ENCODE assay signal across 24 cellular contexts in genomic region chr7:121088870-121089269, GRCh38.
DNase-seq lines count a peak whose midpoint lies in the region; ATAC-seq, FAIRE-seq and TF ChIP-seq lines count a peak whose summit lies in the region.
"Had no signal": no experiment of that assay in that cellular context is flagged by ENCODE, and none has a peak within 500 bp of the region (broad histone marks: within the 10 kb centered on the region; RNA-seq: fewer than 3 reads in every experiment).

No MANE protein-coding gene starts in this region.

- H3K9me3 ChIP-seq in K562 (replicated peaks; ENCODE audit: control insufficient read depth, insufficient read depth, low read depth, low read length) (no peaks in the 10 kb centered on the region), gastrocnemius medialis (no peaks in the 10 kb centered on the region)
- H3K9me3 ChIP-seq: A549; BE2C; BLaER1 treated with 17β-estradiol and CSF1 and Interleukin-3, amounts not matched to agents 10 nM and 100 nM; HAP-1 had no signal

- ATAC-seq in K562 (peak; percentile 33), gastrocnemius medialis (no peak)
- ATAC-seq: A549 had no signal

- no peaks in the 10 kb centered on the region for H3K27me3 ChIP-seq in K562 (ENCODE audit: control insufficient read depth in 2 of 2, insufficient read depth in 2 of 2, low read length in 2 of 2)
- H3K27me3 ChIP-seq in gastrocnemius medialis = no peaks in the 10 kb centered on the region
- H3K27me3 ChIP-seq: BE2C; BLaER1 treated with 17β-estradiol and CSF1 and Interleukin-3, amounts not matched to agents 10 nM and 100 nM had no signal

- H3K27me3 Mint-ChIP-seq in activated CD4-positive, alpha-beta memory T cell treated with anti-CD3 and anti-CD28 coated beads for 36 hours = peaks cover 5% of the 10 kb centered on the region
- H3K27me3 Mint-ChIP-seq: CD4-positive, alpha-beta T cell had no signal

- CTCF ChIA-PET in K562 (lab: Yijun Ruan, JAX; ENCODE audit: low intra/inter-chr PET ratio) = no interaction called here
- CTCF ChIA-PET in activated CD4-positive, alpha-beta memory T cell treated with anti-CD3 and anti-CD28 coated beads for 36 hours (lab: Charles Lee) = no interaction called here

- H3K9me1 ChIP-seq in K562 (ENCODE audit: control insufficient read depth, insufficient read depth, low read length) = no peaks in the 10 kb centered on the region

- no peaks in the 10 kb centered on the region for H3K9me3 Mint-ChIP-seq in activated CD4-positive, alpha-beta memory T cell treated with anti-CD3 and anti-CD28 coated beads for 36 hours
- H3K9me3 Mint-ChIP-seq: CD14-positive monocyte; CD4-positive, alpha-beta T cell; CD8-positive, alpha-beta memory T cell had no signal

- no TSS peak for BruUV-seq in K562 (replicated peaks; lab: Mats Ljungman, UMichigan)

- no peaks in the 10 kb centered on the region for H3K4me1 Mint-ChIP-seq in activated CD4-positive, alpha-beta memory T cell treated with anti-CD3 and anti-CD28 coated beads for 36 hours (ENCODE audit: low read depth)
- H3K4me1 Mint-ChIP-seq: CD14-positive monocyte; CD8-positive, alpha-beta memory T cell had no signal

- peaks cover 6 to 46% of the 10 kb centered on the region in 2 experiments; a peak in 4 of 5 replicates for H3K4me1 ChIP-seq in K562 (replicated peaks in 1 of 2; ENCODE audit: control insufficient read depth in 2 of 2, insufficient read depth in 2 of 2, low read length in 2 of 2)
- H3K4me1 ChIP-seq in gastrocnemius medialis = peaks cover 49 to 52% of the 10 kb centered on the region in 2 donors
- H3K4me1 ChIP-seq: BE2C, HAP-1 had no signal

- POLR2A ChIA-PET in K562 (lab: Yijun Ruan, JAX) = interaction anchor here (1.0 to 2.5 kb wide), 3 partner anchors 12 to 19 kb away, joined by 3 to 11 read pairs (median 3); no protein-coding TSS in a partner anchor
- POLR2A ChIA-PET in activated CD4-positive, alpha-beta memory T cell treated with anti-CD3 and anti-CD28 coated beads for 36 hours (lab: Charles Lee) = no interaction called here

- TF ChIP-seq CTCF in K562 (IDR thresholded peaks at IDR 0.05 in 2 of 3, conservative IDR thresholded peaks at IDR 0.05 in 1 of 3; ENCODE audit: insufficient read depth in 2 of 3, low read depth in 1 of 3, low read length in 3 of 3) = no peak
- TF ChIP-seq CTCF in gastrocnemius medialis (IDR thresholded peaks at IDR 0.05 in 4 of 5, conservative IDR thresholded peaks at IDR 0.05 in 1 of 5) = no peak

- TF ChIP-seq RAD21 in K562 (CRISPR knock-in tag; conservative IDR thresholded peaks at IDR 0.05 in 1 of 2, IDR thresholded peaks at IDR 0.05 in 1 of 2) = no peak

- in situ Hi-C loops in K562 (cut with MboI) = no loop called here
- in situ Hi-C loops in gastrocnemius medialis (cut with MboI; ENCODE audit: low sequenced_read_pairs in 4 of 4) = no loop called here

- peak overlapping the region; percentile 13; the same call in 1 of the 3 replicates for H3K27ac ChIP-seq in K562 (ENCODE audit: extremely low read depth, low read depth, low read length)
- H3K27ac ChIP-seq in gastrocnemius medialis = peak overlapping the region; percentile 42 to 84 (median 54)
- H3K27ac ChIP-seq: A549; BLaER1 treated with 17β-estradiol and CSF1 and Interleukin-3, amounts not matched to agents 10 nM and 100 nM had no signal

- intact Hi-C loops in K562 (cut with micrococcal nuclease) (no loop called here), gastrocnemius medialis (cut with DNase I; ENCODE audit: low total_unique reads) (no loop called here)
- intact Hi-C loops in activated CD4-positive, alpha-beta memory T cell treated with anti-CD3 and anti-CD28 coated beads for 36 hours (cut with micrococcal nuclease) = no loop called here

- peaks cover 29% of the 10 kb centered on the region; the same call in 1 of the 2 replicates for H4K20me1 ChIP-seq in K562 (replicated peaks; ENCODE audit: control insufficient read depth, insufficient read depth, low read length)
- H4K20me1 ChIP-seq: BLaER1 treated with 17β-estradiol and CSF1 and Interleukin-3, amounts not matched to agents 10 nM and 100 nM had no signal

- H3K36me3 ChIP-seq in K562 (ENCODE audit: control insufficient read depth, insufficient read depth, low read length) (peaks cover 85% of the 10 kb centered on the region), gastrocnemius medialis (no peaks in the 10 kb centered on the region)
- H3K36me3 ChIP-seq: BE2C; BLaER1 treated with 17β-estradiol and CSF1 and Interleukin-3, amounts not matched to agents 10 nM and 100 nM; HAP-1 had no signal

- no peak for TF ChIP-seq EP300 in K562 (IDR thresholded peaks at IDR 0.05; ENCODE audit: low read length)

- no peak overlapping the region for H2AFZ ChIP-seq in K562 (ENCODE audit: low read depth, low read length)

- H3K4me3 Mint-ChIP-seq in activated CD4-positive, alpha-beta memory T cell treated with anti-CD3 and anti-CD28 coated beads for 36 hours = no peak overlapping the region
- H3K4me3 Mint-ChIP-seq: CD14-positive monocyte; CD4-positive, alpha-beta T cell; CD8-positive, alpha-beta memory T cell had no signal

- H3K4me3 ChIP-seq in K562 (no peak overlapping the region), gastrocnemius medialis (no peak overlapping the region)
- H3K4me3 ChIP-seq: A549; BLaER1 treated with 17β-estradiol and CSF1 and Interleukin-3, amounts not matched to agents 10 nM and 100 nM; HAP-1 had no signal

- TF ChIP-seq POLR2A in K562 (conservative IDR thresholded peaks at IDR 0.05) (no peak), gastrocnemius medialis (IDR thresholded peaks at IDR 0.05) (no peak)

- H3K4me2 ChIP-seq in K562 (ENCODE audit: insufficient read depth, low read length) = no peak overlapping the region
- H3K4me2 ChIP-seq: A549; BLaER1 treated with 17β-estradiol and CSF1 and Interleukin-3, amounts not matched to agents 10 nM and 100 nM had no signal

- no peak overlapping the region for H3K27ac Mint-ChIP-seq in activated CD4-positive, alpha-beta memory T cell treated with anti-CD3 and anti-CD28 coated beads for 36 hours
- H3K27ac Mint-ChIP-seq: CD14-positive monocyte; CD4-positive, alpha-beta T cell had no signal

- no peak overlapping the region for H3K9ac ChIP-seq in K562 (ENCODE audit: insufficient read depth in 1 of 2, low read depth in 2 of 2, low read length in 2 of 2)
- H3K9ac ChIP-seq: BLaER1 treated with 17β-estradiol and CSF1 and Interleukin-3, amounts not matched to agents 10 nM and 100 nM had no signal

- H3K79me2 ChIP-seq in K562 (ENCODE audit: control insufficient read depth, insufficient read depth, low read length) = peaks cover 100% of the 10 kb centered on the region

- no peaks in the 10 kb centered on the region for H3K36me3 Mint-ChIP-seq in activated CD4-positive, alpha-beta memory T cell treated with anti-CD3 and anti-CD28 coated beads for 36 hours
- H3K36me3 Mint-ChIP-seq: CD14-positive monocyte; CD8-positive, alpha-beta memory T cell had no signal

- FAIRE-seq in K562 (lab: Jason Lieb, UNC) = no peak
- FAIRE-seq: A549, D721Med, GM12892, H54 had no signal

- peak; percentile 6 for DNase-seq in NCI-H82 (lab: John Stamatoyannopoulos, UW)
- no peak for DNase-seq in NCI-H82 treated with DMSO at 0.1 percent for 48 hours (lab: John Stamatoyannopoulos, UW; ENCODE audit: unreplicated experiment)
- peak in 1 of 4 experiments; percentile 50 for DNase-seq in K562 (ENCODE audit: extremely low read depth in 1 of 4, low spot score in 3 of 4)
- DNase-seq in gastrocnemius medialis = no peak
- DNase-seq in GM03348 (ENCODE audit: low spot score) = no peak
- no peak for DNase-seq in SKM-1 treated with dmso at 0.1 percent for 144 hours (lab: John Stamatoyannopoulos, UW; ENCODE audit: unreplicated experiment)
- no peak for DNase-seq in activated CD4-positive, alpha-beta memory T cell treated with anti-CD3 and anti-CD28 coated beads for 36 hours
- DNase-seq: 8988T; ACHN; AML-193; BE2C; CD4-positive, alpha-beta T cell; CD8-positive, alpha-beta memory T cell; DMS 273 treated with DMSO at 0.1 percent for 48 hours; DMS79 treated with DMSO at 0.1 percent for 48 hours; GF-D8; GOT3 had no signal

TF ChIP-seq in K562, 482 proteins besides CTCF, POLR2A, EP300 and RAD21:
- TF ChIP-seq BMI1 (IDR thresholded peaks at IDR 0.05; ENCODE audit: low read length) = no peak
- 0 out of 2 replicates have a peak, but pooled peaks have one; percentile 44 for TF ChIP-seq PREB (CRISPR knock-in tag; IDR thresholded peaks at IDR 0.05)
- TF ChIP-seq LCOR (CRISPR knock-in tag; IDR thresholded peaks at IDR 0.05) = peak; percentile 48; the same call in 1 of the 2 replicates
TF ChIP-seq in K562: peak in this region for 2.
